14 cellular contexts compared by ENCODE assay signal in genomic region chr16:609984-610383, GRCh38. TPM values are rescaled to one million over a fixed set of nuclear protein-coding genes. Genes with fewer than 3 reads are reported as not detected.
"Had no signal": no experiment of that assay in that cellular context is flagged by ENCODE, and none has a peak within 500 bp of the region (broad histone marks: within the 10 kb centered on the region; RNA-seq: fewer than 3 reads in every experiment).

No MANE protein-coding gene starts in this region.

- H3K27me3 ChIP-seq: body of pancreas had no signal

- H3K9me3 Mint-ChIP-seq: activated naive CD4-positive, alpha-beta T cell treated with anti-CD3 and anti-CD28 coated beads, Interleukin-2, amount 10 ng/mL, durations not matched to agents 7 days and 5 days; activated T-helper 2 cell treated with anti-CD3 and anti-CD28 coated beads, Interferon-gamma antibody, Interleukin-2, Interleukin-4, amounts not matched to agents 10 μg/mL and 5 μg/mL and 100 μg/mL, durations not matched to agents 14 hours and 24 hours and 36 hours; central memory CD8-positive, alpha-beta T cell; effector memory CD8-positive, alpha-beta T cell; stimulated activated effector memory CD8-positive, alpha-beta T cell treated with anti-CD3 and anti-CD28 coated beads, Interleukin-12 subunit alpha, Interleukin-12 subunit beta, amount 100 ng/mL, for 72 hours; type B pancreatic cell had no signal

- H3K27ac Mint-ChIP-seq: activated CD8-positive, alpha-beta T cell treated with anti-CD3 and anti-CD28 coated beads, Interleukin-2, amount 10 ng/mL, durations not matched to agents 7 days and 5 days; activated naive CD4-positive, alpha-beta T cell treated with anti-CD3 and anti-CD28 coated beads, Interleukin-2, amount 10 ng/mL, durations not matched to agents 7 days and 5 days; activated T-helper 2 cell treated with anti-CD3 and anti-CD28 coated beads, Interferon-gamma antibody, Interleukin-2, Interleukin-4, amounts not matched to agents 10 μg/mL and 5 μg/mL and 100 μg/mL, durations not matched to agents 14 hours and 24 hours and 36 hours; type B pancreatic cell had no signal

- H3K4me3 ChIP-seq: body of pancreas had no signal

- DNase-seq: activated CD4-positive, alpha-beta T cell treated with anti-CD3 and anti-CD28 coated beads for 48 hours; activated CD8-positive, alpha-beta T cell treated with anti-CD3 and anti-CD28 coated beads, Interleukin-2, amount 10 ng/mL, durations not matched to agents 7 days and 5 days; activated naive CD4-positive, alpha-beta T cell treated with anti-CD3 and anti-CD28 coated beads, Interleukin-2, amount 10 ng/mL, durations not matched to agents 7 days and 5 days; body of pancreas; effector memory CD8-positive, alpha-beta T cell; hypothalamus; mesenchymal stem cell; T1000 had no signal

- FAIRE-seq: small intestine had no signal

- ATAC-seq: activated CD8-positive, alpha-beta T cell treated with anti-CD3 and anti-CD28 coated beads, Interleukin-2, amount 10 ng/mL, durations not matched to agents 7 days and 5 days; effector memory CD8-positive, alpha-beta T cell; stimulated activated effector memory CD8-positive, alpha-beta T cell treated with anti-CD3 and anti-CD28 coated beads, Interleukin-12 subunit alpha, Interleukin-12 subunit beta, amount 100 ng/mL, for 72 hours had no signal

- H3K36me3 Mint-ChIP-seq: activated naive CD4-positive, alpha-beta T cell treated with anti-CD3 and anti-CD28 coated beads, Interleukin-2, amount 10 ng/mL, durations not matched to agents 7 days and 5 days had no signal

- H3K27me3 Mint-ChIP-seq: activated naive CD4-positive, alpha-beta T cell treated with anti-CD3 and anti-CD28 coated beads, Interleukin-2, amount 10 ng/mL, durations not matched to agents 7 days and 5 days; central memory CD8-positive, alpha-beta T cell; effector memory CD8-positive, alpha-beta T cell; type B pancreatic cell had no signal

- H3K9me3 ChIP-seq: body of pancreas had no signal

- H3K4me1 Mint-ChIP-seq: activated naive CD4-positive, alpha-beta T cell treated with anti-CD3 and anti-CD28 coated beads, Interleukin-2, amount 10 ng/mL, durations not matched to agents 7 days and 5 days had no signal

- H3K4me3 Mint-ChIP-seq: activated CD8-positive, alpha-beta T cell treated with anti-CD3 and anti-CD28 coated beads, Interleukin-2, amount 10 ng/mL, durations not matched to agents 7 days and 5 days; activated naive CD4-positive, alpha-beta T cell treated with anti-CD3 and anti-CD28 coated beads, Interleukin-2, amount 10 ng/mL, durations not matched to agents 7 days and 5 days; central memory CD8-positive, alpha-beta T cell; effector memory CD8-positive, alpha-beta T cell; stimulated activated effector memory CD8-positive, alpha-beta T cell treated with anti-CD3 and anti-CD28 coated beads, Interleukin-12 subunit alpha, Interleukin-12 subunit beta, amount 100 ng/mL, for 72 hours; type B pancreatic cell had no signal

RNA-seq across cellular contexts. Expression of gene WFIKKN1, which starts 20.8 kb away (rescaled TPM):
- total RNA-seq: epithelial cell of proximal tubule had no signal
